7 cellular contexts compared by ENCODE assay signal in the genomic region with DNA sequence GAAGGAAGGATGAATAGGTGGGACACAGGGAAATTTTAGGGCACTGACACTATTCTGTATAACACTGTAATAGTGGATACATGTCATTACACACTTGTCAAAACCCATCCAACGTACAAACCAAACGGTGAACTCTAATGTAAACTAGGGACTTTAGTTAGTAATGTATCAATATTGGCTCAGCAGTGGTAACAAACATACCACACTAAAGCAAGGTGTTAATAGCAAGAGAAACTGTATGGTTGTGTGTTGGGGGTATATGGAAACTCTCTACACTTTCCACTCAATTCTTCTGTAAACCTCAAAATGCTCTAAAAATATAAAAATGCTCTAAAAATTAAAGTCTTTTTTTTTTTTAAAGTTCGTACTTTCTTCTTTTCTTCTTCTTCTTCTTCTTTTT.
"Had no signal": no experiment of that assay in that cellular context is flagged by ENCODE, and none has a peak within 500 bp of the region (broad histone marks: within the 10 kb centered on the region; RNA-seq: fewer than 3 reads in every experiment).

No MANE protein-coding gene starts in this region.

- H3K27ac Mint-ChIP-seq: HFFc6 had no signal

- DNase-seq: GM23248, GOT3, H7, HFFc6, IMR-90 had no signal

- ATAC-seq: HCT116, K562 had no signal

- H3K4me3 Mint-ChIP-seq: HFFc6 had no signal

- H3K9me3 Mint-ChIP-seq: HFFc6 had no signal
